In genomic region chr3:58526124-58526957, GRCh38 we compare ENCODE assay signal across 10 cellular contexts. TPM values are rescaled to one million over a fixed set of nuclear protein-coding genes. Genes with fewer than 3 reads are reported as not detected.
DNase-seq lines count a peak whose midpoint lies in the region; ATAC-seq and TF ChIP-seq lines count a peak whose summit lies in the region.
"Had no signal": no experiment of that assay in that cellular context is flagged by ENCODE, and none has a peak within 500 bp of the region (broad histone marks: within the 10 kb centered on the region; RNA-seq: fewer than 3 reads in every experiment).

No MANE protein-coding gene starts in this region.

- intact Hi-C loops in left colon (cut with DNase I, micrococcal nuclease), result no loop called here

- ATAC-seq in left colon, result peak; percentile 44
- ATAC-seq in GM19395 (IDR thresholded peaks at IDR 0.05; ENCODE audit: unreplicated experiment), result no peak
- ATAC-seq in GM21723 (IDR thresholded peaks at IDR 0.05; ENCODE audit: unreplicated experiment), result no peak
- ATAC-seq in GM21528 (IDR thresholded peaks at IDR 0.05; ENCODE audit: low FRiP score, unreplicated experiment), result no peak

- TF ChIP-seq RAD21 in Ishikawa (IDR thresholded peaks at IDR 0.05; ENCODE audit: low read depth), result peak; percentile 34; the same call in 1 of the 2 replicates

- peak; percentile 69; the same call in 1 of the 2 replicates for TF ChIP-seq EP300 in Ishikawa (IDR thresholded peaks at IDR 0.05; ENCODE audit: borderline replicate concordance)

- DNase-seq in AML-193 (lab: John Stamatoyannopoulos, UW) (peak; percentile 85 to 89), amniotic stem cell (lab: John Stamatoyannopoulos, UW) (peak; percentile 46), left colon (no peak)
- no peak for DNase-seq in activated CD8-positive, alpha-beta memory T cell treated with anti-CD3 and anti-CD28 coated beads, Interleukin-2, amount 50 U/mL, for 48 hours
- DNase-seq: heart right ventricle had no signal

TF ChIP-seq in Ishikawa, 13 proteins besides CTCF, POLR2A, EP300 and RAD21:
- no peak for TF ChIP-seq ZBTB7A (IDR thresholded peaks at IDR 0.05; ENCODE audit: low read depth)
- TF ChIP-seq CEBPB (IDR thresholded peaks at IDR 0.05), result peak; percentile 97
- TF ChIP-seq MAX (IDR thresholded peaks at IDR 0.05), result peak; percentile 53; the same call in 1 of the 2 replicates
- TF ChIP-seq TEAD4 (IDR thresholded peaks at IDR 0.05), result peak; percentile 67
- TF ChIP-seq YY1 (IDR thresholded peaks at IDR 0.05; ENCODE audit: low read depth), result peak; percentile 68; the same call in 1 of the 2 replicates
- TF ChIP-seq TCF12 (IDR thresholded peaks at IDR 0.05; ENCODE audit: low read depth), result peak; percentile 72
- TF ChIP-seq TAF1 (IDR thresholded peaks at IDR 0.05; ENCODE audit: low read depth), result no peak
- TF ChIP-seq NFIC (IDR thresholded peaks at IDR 0.05), result no peak
- TF ChIP-seq CREB1 (IDR thresholded peaks at IDR 0.05; ENCODE audit: low read depth), result 0 out of 2 replicates have a peak, but pooled peaks have one; percentile 44
- peak; percentile 69 for TF ChIP-seq REST (IDR thresholded peaks at IDR 0.05; ENCODE audit: low read depth)
- no peak for TF ChIP-seq FOXM1 (IDR thresholded peaks at IDR 0.05; ENCODE audit: borderline replicate concordance, low read depth)
- TF ChIP-seq USF1 (IDR thresholded peaks at IDR 0.05), result no peak
- no peak; the same call in 1 of the 2 replicates for TF ChIP-seq EGR1 (IDR thresholded peaks at IDR 0.05)
TF ChIP-seq in Ishikawa: peak in this region for 7.

RNA-seq across cellular contexts. Expression of gene ACOX2, which starts 10.6 kb away (rescaled TPM):
- 10 to 100 TPM; 17.0 to 17.8 TPM for total RNA-seq in left colon
- total RNA-seq: activated CD4-positive, alpha-beta T cell treated with anti-CD3 and anti-CD28 coated beads, Interleukin-2, amount 10 ng/mL, durations not matched to agents 24 days and 14 days had no signal

RNA-seq across cellular contexts. Expression of gene KCTD6, which starts 34.4 kb away (rescaled TPM):
- total RNA-seq in left colon, result 1 to 10 TPM; 5.7 to 6.3 TPM

RNA-seq across cellular contexts. Expression of gene FAM107A, which starts 50.9 kb away (rescaled TPM):
- 10 to 100 TPM in 1 of 2 donors, 1 to 10 TPM in 1; 7.8 to 10.2 TPM for total RNA-seq in left colon
- total RNA-seq: activated CD4-positive, alpha-beta T cell treated with anti-CD3 and anti-CD28 coated beads, Interleukin-2, amount 10 ng/mL, durations not matched to agents 24 days and 14 days had no signal

Comparison
In these comparisons a context has a peak if more than half of its experiments do, and no peak if none do; other contexts are left out.
1. DNase-seq: peak in AML-193 (2 of 2) and amniotic stem cell (single experiment); none in left colon (0 of 2) and activated CD8-positive, alpha-beta memory T cell treated with anti-CD3 and anti-CD28 coated beads, Interleukin-2, amount 50 U/mL, for 48 hours (single experiment).